In genomic region chr3:16741890-16742289, GRCh38 we compare ENCODE assay signal across 10 cellular contexts.
DNase-seq lines count a peak whose midpoint lies in the region; ATAC-seq and TF ChIP-seq lines count a peak whose summit lies in the region.
"Had no signal": no experiment of that assay in that cellular context is flagged by ENCODE, and none has a peak within 500 bp of the region (broad histone marks: within the 10 kb centered on the region; RNA-seq: fewer than 3 reads in every experiment).

No MANE protein-coding gene starts in this region.

- no peak overlapping the region for H3K9ac ChIP-seq in mammary epithelial cell (ENCODE audit: insufficient read depth, low read length)
- no peak overlapping the region for H3K9ac ChIP-seq in skeletal muscle tissue (ENCODE audit: low read depth in 1 of 3, low read length in 3 of 3)
- H3K9ac ChIP-seq in MM.1S (ENCODE audit: low read length) = no peak overlapping the region

- peaks cover 12% of the 10 kb centered on the region for H3K4me1 ChIP-seq in mammary epithelial cell (ENCODE audit: insufficient read depth, low read length)
- peaks cover 6 to 11% (median 9%) of the 10 kb centered on the region in 3 donors for H3K4me1 ChIP-seq in skeletal muscle tissue (ENCODE audit: control insufficient read depth in 3 of 3, insufficient read depth in 3 of 3, low read length in 3 of 3)
- no peaks in the 10 kb centered on the region for H3K4me1 ChIP-seq in MM.1S (ENCODE audit: low read length)
- H3K4me1 ChIP-seq: upper lobe of left lung had no signal

- dilution Hi-C loops in mammary epithelial cell (cut with HindIII; ENCODE audit: low sequenced_read_pairs) = no loop called here

- no peak for DNase-seq in activated T-cell treated with anti-CD3 and anti-CD28 coated beads, Interleukin-2, amount 50 U/mL, for 24 hours
- no peak for DNase-seq in activated T-cell treated with anti-CD3 and anti-CD28 coated beads, Interleukin-2, amount 50 U/mL, for 1 hour
- DNase-seq in mammary epithelial cell (peak; percentile 31), SK-N-DZ (ENCODE audit: low spot score) (no peak), MM.1S (no peak)
- no peak for DNase-seq in activated CD8-positive, alpha-beta memory T cell treated with anti-CD3 and anti-CD28 coated beads, Interleukin-2, amount 10 ng/mL, durations not matched to agents 7 days and 5 days
- DNase-seq: hypothalamus, upper lobe of left lung had no signal

- BruUV-seq in mammary epithelial cell (replicated peaks; lab: Mats Ljungman, UMichigan) = no TSS peak

- ATAC-seq in HG02623 (IDR thresholded peaks at IDR 0.05; ENCODE audit: unreplicated experiment) = peak; percentile 72
- no peak for ATAC-seq in activated CD8-positive, alpha-beta memory T cell treated with anti-CD3 and anti-CD28 coated beads, Interleukin-2, amount 10 ng/mL, durations not matched to agents 7 days and 5 days

- 69% methylated on average over 4 of the region's 4 CpGs for WGBS in mammary epithelial cell (ENCODE audit: low coverage, missing lambda C conversion rate)

- H3K9me2 ChIP-seq in MM.1S (replicated peaks; ENCODE audit: insufficient read depth, low read length) = no peaks in the 10 kb centered on the region

- peaks cover 25% of the 10 kb centered on the region for H3K4me1 Mint-ChIP-seq in activated T-cell treated with anti-CD3 and anti-CD28 coated beads, Interleukin-2, amount 50 U/mL, for 24 hours (ENCODE audit: low read depth)
- no peaks in the 10 kb centered on the region for H3K4me1 Mint-ChIP-seq in activated CD8-positive, alpha-beta memory T cell treated with anti-CD3 and anti-CD28 coated beads, Interleukin-2, amount 10 ng/mL, durations not matched to agents 7 days and 5 days

- no peak overlapping the region for H3K4me3 Mint-ChIP-seq in activated T-cell treated with anti-CD3 and anti-CD28 coated beads, Interleukin-2, amount 50 U/mL, for 24 hours
- H3K4me3 Mint-ChIP-seq in activated CD8-positive, alpha-beta memory T cell treated with anti-CD3 and anti-CD28 coated beads, Interleukin-2, amount 10 ng/mL, durations not matched to agents 7 days and 5 days = no peak overlapping the region

- CTCF ChIA-PET in mammary epithelial cell (lab: Charles Lee; ENCODE audit: low non-redundant PET) = no interaction called here
- CTCF ChIA-PET in activated CD8-positive, alpha-beta memory T cell treated with anti-CD3 and anti-CD28 coated beads, Interleukin-2, amount 10 ng/mL, durations not matched to agents 7 days and 5 days (lab: Charles Lee) = no interaction called here

- H3F3A ChIP-seq in MM.1S (ENCODE audit: insufficient read depth, low read length) = no peaks in the 10 kb centered on the region

- H3K27me3 Mint-ChIP-seq in activated T-cell treated with anti-CD3 and anti-CD28 coated beads, Interleukin-2, amount 50 U/mL, for 24 hours = no peaks in the 10 kb centered on the region
- H3K27me3 Mint-ChIP-seq in activated CD8-positive, alpha-beta memory T cell treated with anti-CD3 and anti-CD28 coated beads, Interleukin-2, amount 10 ng/mL, durations not matched to agents 7 days and 5 days = no peaks in the 10 kb centered on the region

- H3K27ac Mint-ChIP-seq in activated T-cell treated with anti-CD3 and anti-CD28 coated beads, Interleukin-2, amount 50 U/mL, for 24 hours = peak overlapping the region; percentile 73
- no peak overlapping the region for H3K27ac Mint-ChIP-seq in activated CD8-positive, alpha-beta memory T cell treated with anti-CD3 and anti-CD28 coated beads, Interleukin-2, amount 10 ng/mL, durations not matched to agents 7 days and 5 days

- H3K27me3 ChIP-seq in mammary epithelial cell (ENCODE audit: insufficient read depth, low read length) = no peaks in the 10 kb centered on the region
- H3K27me3 ChIP-seq in skeletal muscle tissue (ENCODE audit: control insufficient read depth in 3 of 3, insufficient read depth in 3 of 3, low read length in 3 of 3) = no peaks in the 10 kb centered on the region
- no peaks in the 10 kb centered on the region for H3K27me3 ChIP-seq in MM.1S (replicated peaks; ENCODE audit: insufficient read depth, low read length)
- H3K27me3 ChIP-seq: upper lobe of left lung had no signal

- no peaks in the 10 kb centered on the region for H3K79me2 ChIP-seq in mammary epithelial cell (ENCODE audit: insufficient read depth, low read length)
- no peaks in the 10 kb centered on the region for H3K79me2 ChIP-seq in MM.1S (ENCODE audit: low read length)

- intact Hi-C loops in mammary epithelial cell (cut with micrococcal nuclease) = no loop called here

- H3K36me3 Mint-ChIP-seq in activated T-cell treated with anti-CD3 and anti-CD28 coated beads, Interleukin-2, amount 50 U/mL, for 24 hours (ENCODE audit: low read depth) = peaks cover 2% of the 10 kb centered on the region
- H3K36me3 Mint-ChIP-seq in activated CD8-positive, alpha-beta memory T cell treated with anti-CD3 and anti-CD28 coated beads, Interleukin-2, amount 10 ng/mL, durations not matched to agents 7 days and 5 days = peaks cover 5% of the 10 kb centered on the region

- no peak overlapping the region for H2AFZ ChIP-seq in mammary epithelial cell (ENCODE audit: low read depth, low read length)
- H2AFZ ChIP-seq in MM.1S (ENCODE audit: low read length) = no peak overlapping the region

- H3K27ac ChIP-seq in mammary epithelial cell (ENCODE audit: insufficient read depth, low read depth, low read length) = peak overlapping the region; percentile 55
- peak overlapping the region; percentile 72 for H3K27ac ChIP-seq in skeletal muscle tissue (ENCODE audit: low read depth, low read length)
- no peak overlapping the region for H3K27ac ChIP-seq in MM.1S (ENCODE audit: low read length)
- H3K27ac ChIP-seq: upper lobe of left lung had no signal

- H4K20me1 ChIP-seq in mammary epithelial cell (ENCODE audit: insufficient read depth, low read length) (no peaks in the 10 kb centered on the region), MM.1S (ENCODE audit: insufficient read depth, low read length) (no peaks in the 10 kb centered on the region)

- in situ Hi-C loops in mammary epithelial cell (cut with MboI; ENCODE audit: low sequenced_read_pairs in 2 of 2) = no loop called here

- H3K9me3 ChIP-seq in mammary epithelial cell (replicated peaks; ENCODE audit: insufficient read depth, low read length) (peaks cover 10% of the 10 kb centered on the region), skeletal muscle tissue (ENCODE audit: control insufficient read depth in 3 of 3, low read length in 3 of 3) (no peaks in the 10 kb centered on the region), MM.1S (replicated peaks; ENCODE audit: insufficient read depth, low read length) (no peaks in the 10 kb centered on the region)
- H3K9me3 ChIP-seq: upper lobe of left lung had no signal

- TF ChIP-seq CTCF in mammary epithelial cell (conservative IDR thresholded peaks at IDR 0.05 in 1 of 2, IDR thresholded peaks at IDR 0.05 in 1 of 2; ENCODE audit: extremely low read depth in 1 of 2, insufficient read depth in 1 of 2, low read depth in 1 of 2, low read length in 2 of 2) = no peak
- no peak for TF ChIP-seq CTCF in MM.1S (IDR thresholded peaks at IDR 0.05; ENCODE audit: low read length)

- H3K4me2 ChIP-seq in mammary epithelial cell (ENCODE audit: insufficient read depth, low read depth, low read length) (no peak overlapping the region), MM.1S (ENCODE audit: low read depth, low read length) (no peak overlapping the region)

- H3K9me3 Mint-ChIP-seq in activated T-cell treated with anti-CD3 and anti-CD28 coated beads, Interleukin-2, amount 50 U/mL, for 24 hours = peaks cover 22% of the 10 kb centered on the region
- peaks cover 12% of the 10 kb centered on the region for H3K9me3 Mint-ChIP-seq in activated CD8-positive, alpha-beta memory T cell treated with anti-CD3 and anti-CD28 coated beads, Interleukin-2, amount 10 ng/mL, durations not matched to agents 7 days and 5 days (ENCODE audit: low read depth)

- H3K4me3 ChIP-seq in mammary epithelial cell (replicated peaks in 1 of 3; ENCODE audit: insufficient read depth in 1 of 3, low read depth in 2 of 3, low read length in 3 of 3) = no peak overlapping the region
- no peak overlapping the region for H3K4me3 ChIP-seq in skeletal muscle tissue (ENCODE audit: low read length in 3 of 3)
- H3K4me3 ChIP-seq in MM.1S (ENCODE audit: low read length) = no peak overlapping the region
- H3K4me3 ChIP-seq: upper lobe of left lung had no signal

- H3K36me3 ChIP-seq in mammary epithelial cell (ENCODE audit: insufficient read depth, low read length) (no peaks in the 10 kb centered on the region), skeletal muscle tissue (ENCODE audit: control insufficient read depth in 3 of 3, insufficient read depth in 3 of 3, low read length in 3 of 3) (no peaks in the 10 kb centered on the region), MM.1S (replicated peaks; ENCODE audit: insufficient read depth, low read length) (no peaks in the 10 kb centered on the region)
- H3K36me3 ChIP-seq: upper lobe of left lung had no signal
